1 cellular context compared by ENCODE assay signal in the genomic region with DNA sequence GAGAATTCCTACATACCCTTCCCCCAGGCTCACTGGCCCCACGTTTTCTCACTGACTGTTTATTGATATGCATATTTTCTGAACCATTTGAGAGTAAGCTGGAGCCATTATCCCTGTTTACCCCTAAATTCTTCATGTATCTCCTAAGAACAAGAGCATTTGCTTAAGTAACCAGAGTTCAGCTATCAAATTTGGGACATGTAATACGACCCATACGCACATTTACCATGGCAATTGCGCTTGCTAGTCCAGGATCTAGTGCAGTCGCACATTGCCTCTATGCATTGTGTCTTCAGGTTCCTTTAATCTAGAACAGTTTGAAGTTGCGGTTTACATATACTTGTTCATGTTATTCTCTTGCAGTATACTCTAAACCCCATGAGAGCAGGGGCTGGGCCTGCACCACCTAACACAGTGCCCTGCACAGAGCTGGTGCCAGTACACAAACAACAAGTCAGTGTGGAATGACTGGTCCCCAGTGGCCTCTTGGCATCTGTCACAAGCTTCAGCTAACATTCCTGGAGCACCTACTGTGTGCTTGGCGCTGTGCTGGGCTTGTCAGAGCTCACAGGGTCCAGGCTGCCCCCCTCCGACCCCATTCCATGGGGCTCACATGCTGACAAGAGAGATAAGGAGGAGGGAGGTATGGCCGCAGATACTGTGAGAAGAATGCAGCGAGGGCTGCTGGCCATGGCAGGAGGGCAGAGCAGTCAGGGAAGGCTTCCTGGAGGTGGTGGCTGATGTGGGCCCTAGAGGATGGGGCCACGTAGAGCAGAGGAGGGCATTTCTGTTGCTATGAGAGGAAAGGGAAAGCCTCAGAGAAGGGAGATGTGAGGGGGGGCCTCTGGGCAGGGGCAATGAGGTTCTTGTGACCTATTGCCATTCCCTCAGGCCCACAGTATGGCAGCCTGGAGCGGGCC.
TF ChIP-seq lines count a peak whose summit lies in the region.

No MANE protein-coding gene starts in this region.

TF ChIP-seq in GM23338, 12 proteins besides CTCF, POLR2A, EP300 and RAD21 (continued from another document):
- TF ChIP-seq, protein P1, sequence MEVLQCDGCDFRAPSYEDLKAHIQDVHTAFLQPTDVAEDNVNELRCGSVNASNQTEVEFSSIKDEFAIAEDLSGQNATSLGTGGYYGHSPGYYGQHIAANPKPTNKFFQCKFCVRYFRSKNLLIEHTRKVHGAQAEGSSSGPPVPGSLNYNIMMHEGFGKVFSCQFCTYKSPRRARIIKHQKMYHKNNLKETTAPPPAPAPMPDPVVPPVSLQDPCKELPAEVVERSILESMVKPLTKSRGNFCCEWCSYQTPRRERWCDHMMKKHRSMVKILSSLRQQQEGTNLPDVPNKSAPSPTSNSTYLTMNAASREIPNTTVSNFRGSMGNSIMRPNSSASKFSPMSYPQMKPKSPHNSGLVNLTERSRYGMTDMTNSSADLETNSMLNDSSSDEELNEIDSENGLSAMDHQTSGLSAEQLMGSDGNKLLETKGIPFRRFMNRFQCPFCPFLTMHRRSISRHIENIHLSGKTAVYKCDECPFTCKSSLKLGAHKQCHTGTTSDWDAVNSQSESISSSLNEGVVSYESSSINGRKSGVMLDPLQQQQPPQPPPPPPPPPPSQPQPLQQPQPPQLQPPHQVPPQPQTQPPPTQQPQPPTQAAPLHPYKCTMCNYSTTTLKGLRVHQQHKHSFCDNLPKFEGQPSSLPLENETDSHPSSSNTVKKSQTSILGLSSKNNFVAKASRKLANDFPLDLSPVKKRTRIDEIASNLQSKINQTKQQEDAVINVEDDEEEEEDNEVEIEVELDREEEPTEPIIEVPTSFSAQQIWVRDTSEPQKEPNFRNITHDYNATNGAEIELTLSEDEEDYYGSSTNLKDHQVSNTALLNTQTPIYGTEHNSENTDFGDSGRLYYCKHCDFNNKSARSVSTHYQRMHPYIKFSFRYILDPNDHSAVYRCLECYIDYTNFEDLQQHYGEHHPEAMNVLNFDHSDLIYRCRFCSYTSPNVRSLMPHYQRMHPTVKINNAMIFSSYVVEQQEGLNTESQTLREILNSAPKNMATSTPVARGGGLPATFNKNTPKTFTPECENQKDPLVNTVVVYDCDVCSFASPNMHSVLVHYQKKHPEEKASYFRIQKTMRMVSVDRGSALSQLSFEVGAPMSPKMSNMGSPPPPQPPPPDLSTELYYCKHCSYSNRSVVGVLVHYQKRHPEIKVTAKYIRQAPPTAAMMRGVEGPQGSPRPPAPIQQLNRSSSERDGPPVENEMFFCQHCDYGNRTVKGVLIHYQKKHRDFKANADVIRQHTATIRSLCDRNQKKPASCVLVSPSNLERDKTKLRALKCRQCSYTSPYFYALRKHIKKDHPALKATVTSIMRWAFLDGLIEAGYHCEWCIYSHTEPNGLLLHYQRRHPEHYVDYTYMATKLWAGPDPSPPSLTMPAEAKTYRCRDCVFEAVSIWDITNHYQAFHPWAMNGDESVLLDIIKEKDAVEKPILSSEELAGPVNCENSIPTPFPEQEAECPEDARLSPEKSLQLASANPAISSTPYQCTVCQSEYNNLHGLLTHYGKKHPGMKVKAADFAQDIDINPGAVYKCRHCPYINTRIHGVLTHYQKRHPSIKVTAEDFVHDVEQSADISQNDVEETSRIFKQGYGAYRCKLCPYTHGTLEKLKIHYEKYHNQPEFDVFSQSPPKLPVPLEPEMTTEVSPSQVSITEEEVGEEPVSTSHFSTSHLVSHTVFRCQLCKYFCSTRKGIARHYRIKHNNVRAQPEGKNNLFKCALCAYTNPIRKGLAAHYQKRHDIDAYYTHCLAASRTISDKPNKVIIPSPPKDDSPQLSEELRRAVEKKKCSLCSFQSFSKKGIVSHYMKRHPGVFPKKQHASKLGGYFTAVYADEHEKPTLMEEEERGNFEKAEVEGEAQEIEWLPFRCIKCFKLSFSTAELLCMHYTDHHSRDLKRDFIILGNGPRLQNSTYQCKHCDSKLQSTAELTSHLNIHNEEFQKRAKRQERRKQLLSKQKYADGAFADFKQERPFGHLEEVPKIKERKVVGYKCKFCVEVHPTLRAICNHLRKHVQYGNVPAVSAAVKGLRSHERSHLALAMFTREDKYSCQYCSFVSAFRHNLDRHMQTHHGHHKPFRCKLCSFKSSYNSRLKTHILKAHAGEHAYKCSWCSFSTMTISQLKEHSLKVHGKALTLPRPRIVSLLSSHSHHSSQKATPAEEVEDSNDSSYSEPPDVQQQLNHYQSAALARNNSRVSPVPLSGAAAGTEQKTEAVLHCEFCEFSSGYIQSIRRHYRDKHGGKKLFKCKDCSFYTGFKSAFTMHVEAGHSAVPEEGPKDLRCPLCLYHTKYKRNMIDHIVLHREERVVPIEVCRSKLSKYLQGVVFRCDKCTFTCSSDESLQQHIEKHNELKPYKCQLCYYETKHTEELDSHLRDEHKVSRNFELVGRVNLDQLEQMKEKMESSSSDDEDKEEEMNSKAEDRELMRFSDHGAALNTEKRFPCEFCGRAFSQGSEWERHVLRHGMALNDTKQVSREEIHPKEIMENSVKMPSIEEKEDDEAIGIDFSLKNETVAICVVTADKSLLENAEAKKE (CRISPR knock-in tag; IDR thresholded peaks at IDR 0.05), result no peak
- no peak for TF ChIP-seq EZH2phosphoT487 (IDR thresholded peaks at IDR 0.05; ENCODE audit: unreplicated experiment)
- no peak for TF ChIP-seq CREB1 (CRISPR knock-in tag; IDR thresholded peaks at IDR 0.05; ENCODE audit: low read depth)
- TF ChIP-seq, protein P2, sequence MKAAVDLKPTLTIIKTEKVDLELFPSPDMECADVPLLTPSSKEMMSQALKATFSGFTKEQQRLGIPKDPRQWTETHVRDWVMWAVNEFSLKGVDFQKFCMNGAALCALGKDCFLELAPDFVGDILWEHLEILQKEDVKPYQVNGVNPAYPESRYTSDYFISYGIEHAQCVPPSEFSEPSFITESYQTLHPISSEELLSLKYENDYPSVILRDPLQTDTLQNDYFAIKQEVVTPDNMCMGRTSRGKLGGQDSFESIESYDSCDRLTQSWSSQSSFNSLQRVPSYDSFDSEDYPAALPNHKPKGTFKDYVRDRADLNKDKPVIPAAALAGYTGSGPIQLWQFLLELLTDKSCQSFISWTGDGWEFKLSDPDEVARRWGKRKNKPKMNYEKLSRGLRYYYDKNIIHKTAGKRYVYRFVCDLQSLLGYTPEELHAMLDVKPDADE (IDR thresholded peaks at IDR 0.05), result no peak
- no peak for TF ChIP-seq ZNF114 (CRISPR knock-in tag; IDR thresholded peaks at IDR 0.05)
- no peak for TF ChIP-seq EZH2 (IDR thresholded peaks at IDR 0.05; ENCODE audit: low read depth, unreplicated experiment)
- no peak for TF ChIP-seq STAT1 (IDR thresholded peaks at IDR 0.05; ENCODE audit: unreplicated experiment)
- TF ChIP-seq REST (IDR thresholded peaks at IDR 0.05; ENCODE audit: unreplicated experiment), result no peak
